Comparison of ENCODE assay signal across 17 cellular contexts in the genomic region with DNA sequence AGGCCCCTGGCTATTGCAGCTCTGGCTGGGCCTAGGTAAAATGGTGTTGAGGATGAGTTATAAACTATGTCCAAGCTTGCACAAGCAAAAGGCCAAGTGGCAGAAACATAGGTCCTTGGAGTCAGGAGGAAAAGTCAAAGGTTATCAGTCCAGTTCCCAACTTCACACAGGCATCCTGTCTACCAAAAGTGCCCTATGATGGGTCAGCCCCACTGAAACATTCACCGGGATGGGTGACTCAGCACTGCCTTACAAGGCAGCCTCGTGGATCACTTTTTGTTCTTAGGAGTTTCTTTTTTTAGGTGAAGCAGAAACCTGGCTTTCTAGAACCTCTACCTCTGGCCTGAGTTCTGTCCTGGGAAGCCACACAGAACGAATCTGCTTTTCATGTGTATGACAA.
DNase-seq lines count a peak whose midpoint lies in the region; ATAC-seq lines count a peak whose summit lies in the region.
"Had no signal": no experiment of that assay in that cellular context is flagged by ENCODE, and none has a peak within 500 bp of the region (broad histone marks: within the 10 kb centered on the region; RNA-seq: fewer than 3 reads in every experiment).

No MANE protein-coding gene starts in this region.

- H3K27ac Mint-ChIP-seq in CD4-positive, CD25-positive, alpha-beta regulatory T cell: peak overlapping the region in 2 of 3 donors; percentile 67 to 82
- no peak overlapping the region for H3K27ac Mint-ChIP-seq in activated T-helper 2 cell treated with anti-CD3 and anti-CD28 coated beads, Interferon-gamma antibody, Interleukin-2, Interleukin-4, amounts not matched to agents 10 μg/mL and 5 μg/mL and 100 μg/mL, durations not matched to agents 14 hours and 24 hours and 36 hours
- H3K27ac Mint-ChIP-seq: stimulated activated naive CD8-positive, alpha-beta T cell treated with anti-CD3 and anti-CD28 coated beads, Interleukin-15, Interleukin-2, amounts not matched to agents 100 ng/mL and 50 ng/mL, for 24 hours had no signal

- H3K27me3 Mint-ChIP-seq in CD4-positive, CD25-positive, alpha-beta regulatory T cell: no peaks in the 10 kb centered on the region
- H3K27me3 Mint-ChIP-seq in activated T-helper 2 cell treated with anti-CD3 and anti-CD28 coated beads, Interferon-gamma antibody, Interleukin-2, Interleukin-4, amounts not matched to agents 10 μg/mL and 5 μg/mL and 100 μg/mL, durations not matched to agents 14 hours and 24 hours and 36 hours (ENCODE audit: low read depth): peaks cover 2% of the 10 kb centered on the region

- intact Hi-C loops in activated T-helper 2 cell treated with anti-CD3 and anti-CD28 coated beads, Interferon-gamma antibody, Interleukin-2, Interleukin-4, amounts not matched to agents 10 μg/mL and 5 μg/mL and 100 μg/mL, durations not matched to agents 14 hours and 24 hours and 36 hours (cut with micrococcal nuclease): loop anchor here (10.0 kb wide), 2 partner anchors 786 to 896 kb away; no protein-coding TSS in a partner anchor
- intact Hi-C loops in posterior vena cava (cut with DNase I): loop anchor here in 1 of 2 donors (10.0 kb wide), 2 partner anchors 246 to 536 kb away; partner anchors contain the start of gene ZNF438

- peaks cover 35% of the 10 kb centered on the region for H3K4me1 ChIP-seq in CD4-positive, CD25-positive, alpha-beta regulatory T cell (ENCODE audit: control insufficient read depth, insufficient read depth, low read length, poor library complexity, severe bottlenecking)
- H3K4me1 ChIP-seq: parathyroid adenoma had no signal

- H3K36me3 ChIP-seq in CD4-positive, CD25-positive, alpha-beta regulatory T cell (ENCODE audit: control insufficient read depth, insufficient read depth, low read length): no peaks in the 10 kb centered on the region

- no peak for ATAC-seq in CD4-positive, CD25-positive, alpha-beta regulatory T cell (ENCODE audit: low read depth in 2 of 2)

- H3K36me3 Mint-ChIP-seq in CD4-positive, CD25-positive, alpha-beta regulatory T cell: peaks cover 3% of the 10 kb centered on the region
- no peaks in the 10 kb centered on the region for H3K36me3 Mint-ChIP-seq in activated T-helper 2 cell treated with anti-CD3 and anti-CD28 coated beads, Interferon-gamma antibody, Interleukin-2, Interleukin-4, amounts not matched to agents 10 μg/mL and 5 μg/mL and 100 μg/mL, durations not matched to agents 14 hours and 24 hours and 36 hours (ENCODE audit: low read depth)

- no peak overlapping the region for H3K4me3 Mint-ChIP-seq in CD4-positive, CD25-positive, alpha-beta regulatory T cell
- H3K4me3 Mint-ChIP-seq in activated T-helper 2 cell treated with anti-CD3 and anti-CD28 coated beads, Interferon-gamma antibody, Interleukin-2, Interleukin-4, amounts not matched to agents 10 μg/mL and 5 μg/mL and 100 μg/mL, durations not matched to agents 14 hours and 24 hours and 36 hours (ENCODE audit: low read depth): no peak overlapping the region
- H3K4me3 Mint-ChIP-seq: stimulated activated naive CD8-positive, alpha-beta T cell treated with anti-CD3 and anti-CD28 coated beads, Interleukin-15, Interleukin-2, amounts not matched to agents 100 ng/mL and 50 ng/mL, for 24 hours had no signal

- no peak overlapping the region for H3K4me3 ChIP-seq in CD4-positive, CD25-positive, alpha-beta regulatory T cell (ENCODE audit: low read depth, low read length)

- H3K4me1 Mint-ChIP-seq in CD4-positive, CD25-positive, alpha-beta regulatory T cell: peaks cover 7 to 47% (median 30%) of the 10 kb centered on the region in 4 donors
- peaks cover 45% of the 10 kb centered on the region for H3K4me1 Mint-ChIP-seq in activated T-helper 2 cell treated with anti-CD3 and anti-CD28 coated beads, Interferon-gamma antibody, Interleukin-2, Interleukin-4, amounts not matched to agents 10 μg/mL and 5 μg/mL and 100 μg/mL, durations not matched to agents 14 hours and 24 hours and 36 hours (ENCODE audit: low read depth)

- DNase-seq in CD4-positive, CD25-positive, alpha-beta regulatory T cell: no peak
- DNase-seq in HK-2 (ENCODE audit: unreplicated experiment): peak; percentile 14
- DNase-seq in amniotic epithelial cell (ENCODE audit: low read depth): peak; percentile 52
- DNase-seq in hepatic stellate cell (ENCODE audit: low spot score): peak; percentile 42
- DNase-seq in activated T-helper 2 cell treated with anti-CD3 and anti-CD28 coated beads, Interferon-gamma antibody, Interleukin-2, Interleukin-4, amounts not matched to agents 10 μg/mL and 5 μg/mL and 100 μg/mL, durations not matched to agents 14 hours and 24 hours and 36 hours (ENCODE audit: low spot score): no peak
- DNase-seq in cerebellar nuclear complex (lab: John Stamatoyannopoulos, UW): no peak
- no peak for DNase-seq in posterior vena cava (ENCODE audit: low spot score)
- no peak for DNase-seq in KBM-7
- DNase-seq: activated effector memory CD4-positive, alpha-beta T cell treated with Interleukin-2 at 50 U/mL for 16 hours; central memory CD4-positive, alpha-beta T cell; DMS53; GOT3; head of caudate nucleus; NCI-H1417; NCI-H446 treated with DMSO at 0.1 percent for 48 hours had no signal

- in situ Hi-C loops in KBM-7 (cut with MboI; ENCODE audit: low pct_unique_long_range_greater_than_20kb, low sequenced_read_pairs): no loop called here

- H3K27me3 ChIP-seq in CD4-positive, CD25-positive, alpha-beta regulatory T cell (ENCODE audit: control insufficient read depth, insufficient read depth, low read length): no peaks in the 10 kb centered on the region

- no peak overlapping the region for H3K27ac ChIP-seq in CD4-positive, CD25-positive, alpha-beta regulatory T cell (ENCODE audit: insufficient read depth, low read length, poor library complexity, severe bottlenecking)
- H3K27ac ChIP-seq: parathyroid adenoma had no signal

- H3K9me3 Mint-ChIP-seq in CD4-positive, CD25-positive, alpha-beta regulatory T cell: peaks cover 0 to 2% (median 0%) of the 10 kb centered on the region in 7 donors
- no peaks in the 10 kb centered on the region for H3K9me3 Mint-ChIP-seq in activated T-helper 2 cell treated with anti-CD3 and anti-CD28 coated beads, Interferon-gamma antibody, Interleukin-2, Interleukin-4, amounts not matched to agents 10 μg/mL and 5 μg/mL and 100 μg/mL, durations not matched to agents 14 hours and 24 hours and 36 hours
- H3K9me3 Mint-ChIP-seq: stimulated activated naive CD8-positive, alpha-beta T cell treated with anti-CD3 and anti-CD28 coated beads, Interleukin-15, Interleukin-2, amounts not matched to agents 100 ng/mL and 50 ng/mL, for 24 hours had no signal

- H3K9me3 ChIP-seq in CD4-positive, CD25-positive, alpha-beta regulatory T cell (ENCODE audit: control insufficient read depth in 2 of 2, low read length in 2 of 2): no peaks in the 10 kb centered on the region

Comparison
In these comparisons a context has a peak if more than half of its experiments do, and no peak if none do; other contexts are left out.
1. DNase-seq: peak in HK-2 (single experiment), amniotic epithelial cell (single experiment) and hepatic stellate cell (single experiment); none in CD4-positive, CD25-positive, alpha-beta regulatory T cell (0 of 3), activated T-helper 2 cell treated with anti-CD3 and anti-CD28 coated beads, Interferon-gamma antibody, Interleukin-2, Interleukin-4, amounts not matched to agents 10 μg/mL and 5 μg/mL and 100 μg/mL, durations not matched to agents 14 hours and 24 hours and 36 hours (single experiment), cerebellar nuclear complex (0 of 2), posterior vena cava (single experiment) and KBM-7 (single experiment).